Comparison of ENCODE assay signal across 8 cellular contexts in the genomic region with DNA sequence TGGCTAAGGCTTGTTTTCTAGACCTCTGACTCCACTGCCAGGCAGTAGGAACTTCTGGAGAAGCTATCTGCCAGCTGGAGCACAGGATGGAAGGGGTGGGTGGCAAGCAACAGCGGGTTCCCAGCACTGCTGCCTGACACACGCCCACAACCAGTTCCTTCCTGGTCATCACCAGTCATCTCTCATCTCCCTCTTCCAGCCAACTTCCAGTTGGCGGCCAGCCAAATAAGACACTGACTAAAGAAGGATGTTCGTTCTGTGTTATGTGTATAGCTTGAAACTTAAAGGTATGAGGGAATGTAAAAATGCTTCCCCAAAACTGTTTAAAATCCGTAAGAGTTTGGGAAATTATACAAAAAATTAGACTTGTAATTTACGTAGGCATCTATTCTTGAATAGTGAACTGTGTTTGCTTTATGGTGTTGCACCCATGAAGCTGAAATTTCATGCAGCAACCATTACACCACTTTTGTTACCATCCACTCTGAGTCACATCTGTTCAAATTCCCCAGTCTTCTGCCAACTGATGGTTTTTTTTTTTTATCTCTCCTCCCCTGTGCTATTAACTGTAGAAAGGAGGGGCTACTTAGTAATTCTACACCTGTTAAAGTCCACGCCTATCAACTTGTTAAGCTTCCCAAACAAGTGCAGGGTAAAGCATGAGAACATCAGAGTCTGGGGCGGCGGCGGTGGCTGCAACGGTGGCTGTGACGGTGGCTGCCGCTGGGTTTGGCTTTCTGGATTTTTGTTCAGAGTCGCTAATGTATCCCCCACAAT.
DNase-seq lines count a peak whose midpoint lies in the region; ATAC-seq and TF ChIP-seq lines count a peak whose summit lies in the region.

No MANE protein-coding gene starts in this region.

- H3K4me2 ChIP-seq in smooth muscle cell (peak overlapping the region; percentile 6), MM.1S (ENCODE audit: low read depth, low read length) (no peak overlapping the region)

- H3K27me3 ChIP-seq in heart right ventricle (no peaks in the 10 kb centered on the region), smooth muscle cell (ENCODE audit: low read depth) (no peaks in the 10 kb centered on the region), MM.1S (replicated peaks; ENCODE audit: insufficient read depth, low read length) (no peaks in the 10 kb centered on the region)

- H3K79me2 ChIP-seq in smooth muscle cell (ENCODE audit: low read depth) (no peaks in the 10 kb centered on the region), MM.1S (ENCODE audit: low read length) (no peaks in the 10 kb centered on the region)

- H4K20me1 ChIP-seq in smooth muscle cell (ENCODE audit: low read depth) (no peaks in the 10 kb centered on the region), MM.1S (ENCODE audit: insufficient read depth, low read length) (no peaks in the 10 kb centered on the region)

- no peak for TF ChIP-seq CTCF in heart right ventricle (IDR thresholded peaks at IDR 0.05)
- TF ChIP-seq CTCF in smooth muscle cell (IDR thresholded peaks at IDR 0.05; ENCODE audit: borderline replicate concordance, insufficient read depth, poor library complexity, severe bottlenecking) = no peak
- no peak for TF ChIP-seq CTCF in MM.1S (IDR thresholded peaks at IDR 0.05; ENCODE audit: low read length)

- no peak overlapping the region for H3K9ac ChIP-seq in smooth muscle cell (ENCODE audit: low read depth)
- no peak overlapping the region for H3K9ac ChIP-seq in MM.1S (ENCODE audit: low read length)

- H3F3A ChIP-seq in smooth muscle cell (ENCODE audit: low read depth) (no peaks in the 10 kb centered on the region), MM.1S (ENCODE audit: insufficient read depth, low read length) (no peaks in the 10 kb centered on the region)

- H3K9me3 ChIP-seq in heart right ventricle (no peaks in the 10 kb centered on the region), smooth muscle cell (replicated peaks; ENCODE audit: low read depth) (no peaks in the 10 kb centered on the region), MM.1S (replicated peaks; ENCODE audit: insufficient read depth, low read length) (no peaks in the 10 kb centered on the region)

- H3K9me2 ChIP-seq in MM.1S (replicated peaks; ENCODE audit: insufficient read depth, low read length) = no peaks in the 10 kb centered on the region

- peak; percentile 55 for DNase-seq in CMK (ENCODE audit: low read depth)
- peak; percentile 89 for DNase-seq in NCI-H1105 treated with DMSO at 0.1 percent for 48 hours (lab: John Stamatoyannopoulos, UW)
- peak; percentile 95 for DNase-seq in SW480 (ENCODE audit: low spot score)
- DNase-seq in heart right ventricle = peak; percentile 54 to 61
- no peak for DNase-seq in smooth muscle cell (lab: John Stamatoyannopoulos, UW; ENCODE audit: unreplicated experiment)
- no peak for DNase-seq in stimulated activated CD4-positive, alpha-beta T cell treated with anti-CD3 and anti-CD28 coated beads, Interleukin-4, amount 100 ng/mL, for 4 hours
- DNase-seq in MM.1S = no peak

- peak overlapping the region in 6 of 10 donors; percentile 35 to 75 (median 48) for H3K27ac ChIP-seq in heart right ventricle
- no peak overlapping the region for H3K27ac ChIP-seq in smooth muscle cell (ENCODE audit: low read depth)
- no peak overlapping the region for H3K27ac ChIP-seq in MM.1S (ENCODE audit: low read length)

- H2AFZ ChIP-seq in smooth muscle cell (ENCODE audit: low read depth) = no peak overlapping the region
- no peak overlapping the region for H2AFZ ChIP-seq in MM.1S (ENCODE audit: low read length)

- H3K36me3 ChIP-seq in heart right ventricle = peaks cover 0 to 48% (median 0%) of the 10 kb centered on the region in 9 donors
- no peaks in the 10 kb centered on the region for H3K36me3 ChIP-seq in smooth muscle cell (ENCODE audit: low read depth)
- no peaks in the 10 kb centered on the region for H3K36me3 ChIP-seq in MM.1S (replicated peaks; ENCODE audit: insufficient read depth, low read length)

- peak overlapping the region in 1 of 10 donors; percentile 28 for H3K4me3 ChIP-seq in heart right ventricle
- H3K4me3 ChIP-seq in smooth muscle cell = no peak overlapping the region
- no peak overlapping the region for H3K4me3 ChIP-seq in MM.1S (ENCODE audit: low read length)

- intact Hi-C loops in heart right ventricle (cut with DNase I) = no loop called here

- peak; percentile 56 to 94 (median 86) for ATAC-seq in heart right ventricle
- ATAC-seq in HG03108 (IDR thresholded peaks at IDR 0.05; ENCODE audit: unreplicated experiment) = no peak

- H3K4me1 ChIP-seq in heart right ventricle (peaks cover 0 to 43% (median 23%) of the 10 kb centered on the region in 9 donors), smooth muscle cell (ENCODE audit: low read depth) (peaks cover 6% of the 10 kb centered on the region), MM.1S (ENCODE audit: low read length) (no peaks in the 10 kb centered on the region)

- 45 to 51% methylated on average over 14 of the region's 14 CpGs for WGBS in heart right ventricle, 2 donors
- 65% methylated on average over 14 of the region's 14 CpGs for WGBS in smooth muscle cell (ENCODE audit: low lambda C conversion rate)

Comparison
In these comparisons a context has a peak if more than half of its experiments do, and no peak if none do; other contexts are left out.
1. DNase-seq: peak in CMK (single experiment), NCI-H1105 treated with DMSO at 0.1 percent for 48 hours (single experiment), SW480 (single experiment) and heart right ventricle (2 of 2); none in smooth muscle cell (single experiment), stimulated activated CD4-positive, alpha-beta T cell treated with anti-CD3 and anti-CD28 coated beads, Interleukin-4, amount 100 ng/mL, for 4 hours (0 of 2) and MM.1S (single experiment).
2. H3K27ac ChIP-seq: peak in heart right ventricle (6 of 10); none in smooth muscle cell (single experiment) and MM.1S (single experiment).